20 cellular contexts compared by ENCODE assay signal in the genomic region with DNA sequence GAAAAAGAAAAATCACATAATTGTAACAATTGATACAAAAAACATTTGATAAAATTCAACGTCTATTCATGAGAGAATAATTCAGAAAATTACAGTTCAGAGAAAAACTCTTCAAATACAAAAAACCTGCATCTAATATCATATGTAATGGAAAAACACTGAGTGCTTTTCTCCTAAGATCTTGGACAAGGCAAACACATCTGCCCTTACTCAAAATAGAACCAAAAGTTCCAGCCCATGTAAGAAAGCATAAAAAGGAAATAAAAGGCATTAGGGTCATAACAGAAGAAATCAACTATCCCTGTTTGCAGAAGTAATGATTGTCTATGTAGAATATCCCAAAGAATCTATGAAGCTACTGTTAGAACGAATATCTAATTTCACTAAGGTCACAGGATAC.
"Had no signal": no experiment of that assay in that cellular context is flagged by ENCODE, and none has a peak within 500 bp of the region (broad histone marks: within the 10 kb centered on the region; RNA-seq: fewer than 3 reads in every experiment).

No MANE protein-coding gene starts in this region.

- H3K9me3 ChIP-seq: left lung, pancreas, thyroid gland had no signal

- H3K4me2 ChIP-seq: neural progenitor cell had no signal

- H3K27me3 ChIP-seq: left lung, neural progenitor cell, pancreas, thyroid gland had no signal

- H3K27me3 Mint-ChIP-seq: activated naive CD8-positive, alpha-beta T cell had no signal

- ATAC-seq: activated CD8-positive, alpha-beta T cell treated with anti-CD3 and anti-CD28 coated beads, Interleukin-2, amount 10 ng/mL, durations not matched to agents 7 days and 5 days; activated T-cell treated with anti-CD3 and anti-CD28 coated beads, Interleukin-2, amount 50 U/mL, for 72 hours; left lung; pancreas; stimulated activated naive B cell treated with anti-CD40 and anti-IgM and Interleukin-4, amounts not matched to agents 10 μg/mL and 1 μg/mL and 100 μg/mL, for 72 hours had no signal

- H3K9ac ChIP-seq: neural progenitor cell had no signal

- H3K4me1 Mint-ChIP-seq: activated B cell treated with CpG ODN at 0.5 μM for 24 hours had no signal

- H3K27ac ChIP-seq: left lung, neural progenitor cell, pancreas, thyroid gland had no signal

- H2AFZ ChIP-seq: neural progenitor cell had no signal

- H3K4me3 Mint-ChIP-seq: activated B cell treated with CpG ODN at 0.5 μM for 24 hours; activated CD8-positive, alpha-beta T cell treated with anti-CD3 and anti-CD28 coated beads, Interleukin-2, amount 10 ng/mL, durations not matched to agents 7 days and 5 days; activated naive CD8-positive, alpha-beta T cell; activated T-cell treated with anti-CD3 and anti-CD28 coated beads, Interleukin-2, amount 50 U/mL, for 72 hours; endodermal cell; neural progenitor cell; stimulated activated naive B cell treated with anti-CD40 and anti-IgM and Interleukin-4, amounts not matched to agents 10 μg/mL and 1 μg/mL and 100 μg/mL, for 72 hours had no signal

- H3K27ac Mint-ChIP-seq: activated B cell treated with CpG ODN at 0.5 μM for 24 hours; activated CD8-positive, alpha-beta T cell treated with anti-CD3 and anti-CD28 coated beads, Interleukin-2, amount 10 ng/mL, durations not matched to agents 7 days and 5 days; activated naive CD8-positive, alpha-beta T cell; activated T-cell treated with anti-CD3 and anti-CD28 coated beads, Interleukin-2, amount 50 U/mL, for 72 hours; endodermal cell; stimulated activated naive B cell treated with anti-CD40 and anti-IgM and Interleukin-4, amounts not matched to agents 10 μg/mL and 1 μg/mL and 100 μg/mL, for 72 hours had no signal

- H3K4me3 ChIP-seq: left lung, neural progenitor cell, pancreas, thyroid gland had no signal

- H3K36me3 ChIP-seq: left lung, neural progenitor cell, pancreas, thyroid gland had no signal

- DNase-seq: activated B cell treated with CpG ODN at 0.5 μM for 24 hours; activated CD4-positive, alpha-beta T cell treated with anti-CD3 and anti-CD28 coated beads for 48 hours; activated CD8-positive, alpha-beta memory T cell treated with anti-CD3 and anti-CD28 coated beads, Interleukin-2, amount 50 U/mL, for 4 hours; activated CD8-positive, alpha-beta T cell treated with anti-CD3 and anti-CD28 coated beads, Interleukin-2, amount 10 ng/mL, durations not matched to agents 7 days and 5 days; activated gamma-delta T cell; activated T-cell treated with anti-CD3 and anti-CD28 coated beads, Interleukin-2, amount 50 U/mL, for 72 hours; amygdala; cerebellar nuclear complex; endodermal cell; hippocampal formation; kidney; left lung; mesendoderm; pancreas; stimulated activated CD4-positive, alpha-beta T cell treated with anti-CD3 and anti-CD28 coated beads, Interleukin-15, amount 100 ng/mL, for 24 hours; stimulated activated CD4-positive, alpha-beta T cell treated with anti-CD3 and anti-CD28 coated beads, Interleukin-4, amount 100 ng/mL, for 1 hour; stimulated activated naive B cell treated with anti-CD40 and anti-IgM and Interleukin-4, amounts not matched to agents 10 μg/mL and 1 μg/mL and 100 μg/mL, for 72 hours; thyroid gland had no signal

- H3K36me3 Mint-ChIP-seq: activated naive CD8-positive, alpha-beta T cell; stimulated activated naive B cell treated with anti-CD40 and anti-IgM and Interleukin-4, amounts not matched to agents 10 μg/mL and 1 μg/mL and 100 μg/mL, for 72 hours had no signal

- H3K9me3 Mint-ChIP-seq: activated B cell treated with CpG ODN at 0.5 μM for 24 hours; endodermal cell; stimulated activated naive B cell treated with anti-CD40 and anti-IgM and Interleukin-4, amounts not matched to agents 10 μg/mL and 1 μg/mL and 100 μg/mL, for 72 hours had no signal
